In the genomic region with DNA sequence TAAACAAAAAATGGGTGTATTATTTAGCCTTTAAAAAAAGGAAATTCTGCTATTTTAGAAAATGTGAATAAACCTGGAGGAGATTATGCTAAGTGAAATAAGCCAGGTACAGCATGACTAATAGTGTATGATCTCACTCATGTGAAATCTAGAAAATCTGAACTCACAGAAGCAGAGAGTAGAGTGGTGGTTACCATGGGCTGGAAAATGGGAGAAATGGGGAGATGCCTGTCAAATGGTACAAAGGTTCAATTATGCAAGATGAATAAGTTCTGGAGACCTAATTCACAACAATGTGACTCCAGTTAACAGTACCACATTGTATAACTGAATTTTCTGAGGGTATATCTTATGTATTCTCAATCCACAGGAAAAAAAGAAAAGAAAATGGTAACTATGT, we compare ENCODE assay signal across 17 cellular contexts. TPM values are rescaled to one million over a fixed set of nuclear protein-coding genes. Genes with fewer than 3 reads are reported as not detected.
"Had no signal": no experiment of that assay in that cellular context is flagged by ENCODE, and none has a peak within 500 bp of the region (broad histone marks: within the 10 kb centered on the region; RNA-seq: fewer than 3 reads in every experiment).

No MANE protein-coding gene starts in this region.

- H3K9me3 ChIP-seq: breast epithelium, esophagus muscularis mucosa, ovary, testis, upper lobe of right lung had no signal

- DNase-seq: activated CD4-positive, CD25-positive, alpha-beta regulatory T cell; dorsolateral prefrontal cortex; head of caudate nucleus; left ventricle myocardium superior; midbrain; ovary; stimulated activated CD4-positive, alpha-beta T cell treated with anti-CD3 and anti-CD28 coated beads, Interleukin-4, amount 100 ng/mL, for 1 hour; stimulated activated CD8-positive, alpha-beta memory T cell treated with anti-CD3 and anti-CD28 coated beads, Interleukin-4, amount 100 ng/mL, for 48 hours; stimulated activated naive CD8-positive, alpha-beta T cell treated with anti-CD3 and anti-CD28 coated beads, Interleukin-15, Interleukin-2, amounts not matched to agents 100 U/mL and 50 U/mL, for 24 hours; testis; upper lobe of right lung had no signal

- H3K9me3 Mint-ChIP-seq: neural progenitor cell had no signal

- H3K27ac ChIP-seq: breast epithelium, dorsolateral prefrontal cortex, esophagus muscularis mucosa, neural progenitor cell, ovary, testis, upper lobe of right lung had no signal

- H3K27me3 ChIP-seq: breast epithelium, esophagus muscularis mucosa, neural progenitor cell, ovary, testis, upper lobe of right lung had no signal

- H3K4me3 ChIP-seq: breast epithelium, dorsolateral prefrontal cortex, esophagus muscularis mucosa, neural progenitor cell, ovary, testis, upper lobe of right lung had no signal

- H3K36me3 Mint-ChIP-seq: activated naive CD8-positive, alpha-beta T cell; neural progenitor cell had no signal

- H3K36me3 ChIP-seq: breast epithelium, esophagus muscularis mucosa, neural progenitor cell, ovary, upper lobe of right lung had no signal

- H3K4me3 Mint-ChIP-seq: activated naive CD8-positive, alpha-beta T cell; neural progenitor cell had no signal

- H3K4me1 Mint-ChIP-seq: neural progenitor cell had no signal

- H3K4me1 ChIP-seq: breast epithelium, esophagus muscularis mucosa, neural progenitor cell, testis, upper lobe of right lung had no signal

- H3K27ac Mint-ChIP-seq: activated naive CD8-positive, alpha-beta T cell; neural progenitor cell had no signal

RNA-seq across cellular contexts. Expression of a gene that starts 30.9 kb away (rescaled TPM):
- total RNA-seq: fibroblast of villous mesenchyme; left ventricle myocardium superior; T-helper 2 cell treated with Interferon-gamma antibody and Interleukin-4, amounts not matched to agents 100 ng/mL and 5 ng/mL, for 36 hours had no signal
